ENCODE assay signal across 9 cellular contexts in genomic region chr1:78619446-78619802, GRCh38. TPM values are rescaled to one million over a fixed set of nuclear protein-coding genes. Genes with fewer than 3 reads are reported as not detected.
DNase-seq lines count a peak whose midpoint lies in the region; ATAC-seq and TF ChIP-seq lines count a peak whose summit lies in the region.
"Had no signal": no experiment of that assay in that cellular context is flagged by ENCODE, and none has a peak within 500 bp of the region (broad histone marks: within the 10 kb centered on the region; RNA-seq: fewer than 3 reads in every experiment).

No MANE protein-coding gene starts in this region.

- peak in 1 of 9 donors; percentile 6 for DNase-seq in naive thymus-derived CD4-positive, alpha-beta T cell
- DNase-seq in KG1 (lab: John Stamatoyannopoulos, UW) (no peak), NCI-H446 (lab: John Stamatoyannopoulos, UW) (no peak), NCI-H1417 treated with DMSO at 0.1 percent for 48 hours (lab: John Stamatoyannopoulos, UW) (no peak), cortex of kidney (lab: John Stamatoyannopoulos, UW) (no peak)

- intact Hi-C loops in naive thymus-derived CD4-positive, alpha-beta T cell (cut with micrococcal nuclease) = loop anchor here (5.0 kb wide), 2 partner anchors 218 to 733 kb away; no protein-coding TSS in a partner anchor

- POLR2A ChIA-PET in naive thymus-derived CD4-positive, alpha-beta T cell (lab: Charles Lee) = interaction anchor here (0.7 to 1.6 kb wide), 3 partner anchors 10 to 641 kb away, joined by 3 to 4 read pairs (median 3); partner anchors contain the start of gene FUBP1

- H3K4me3 Mint-ChIP-seq in brain = peak overlapping the region in 4 of 5 experiments; percentile 70 to 86 (median 83)
- peak overlapping the region; percentile 18 to 99 (median 87) for H3K4me3 Mint-ChIP-seq in naive thymus-derived CD4-positive, alpha-beta T cell

- H3K4me3 ChIP-seq in naive thymus-derived CD4-positive, alpha-beta T cell (ENCODE audit: low read length) = peak overlapping the region; percentile 36
- H3K4me3 ChIP-seq: K562 had no signal

- ATAC-seq in GM19025 (IDR thresholded peaks at IDR 0.05; ENCODE audit: low read depth, unreplicated experiment) (peak; percentile 3), HG03060 (IDR thresholded peaks at IDR 0.05; ENCODE audit: low read depth, unreplicated experiment) (peak; percentile 4)
- ATAC-seq in naive thymus-derived CD4-positive, alpha-beta T cell = peak; percentile 12
- ATAC-seq: K562 had no signal

- peaks cover 7 to 24% of the 10 kb centered on the region in 2 donors for H3K4me1 ChIP-seq in naive thymus-derived CD4-positive, alpha-beta T cell (ENCODE audit: control insufficient read depth in 2 of 2, insufficient read depth in 2 of 2, low read length in 2 of 2)

- H3K36me3 ChIP-seq in naive thymus-derived CD4-positive, alpha-beta T cell (ENCODE audit: control insufficient read depth in 2 of 3, insufficient read depth in 3 of 3, low read length in 3 of 3) = no peaks in the 10 kb centered on the region

- H3K9me3 ChIP-seq in naive thymus-derived CD4-positive, alpha-beta T cell (ENCODE audit: control insufficient read depth in 2 of 3, low read length in 3 of 3) = no peaks in the 10 kb centered on the region

- H3K9me3 Mint-ChIP-seq in brain = peaks cover 0 to 3% (median 0%) of the 10 kb centered on the region in 5 experiments
- H3K9me3 Mint-ChIP-seq in naive thymus-derived CD4-positive, alpha-beta T cell = no peaks in the 10 kb centered on the region

- H3K27ac Mint-ChIP-seq in brain = peak overlapping the region; percentile 67 to 92 (median 78)
- H3K27ac Mint-ChIP-seq in naive thymus-derived CD4-positive, alpha-beta T cell = peak overlapping the region; percentile 86 to 99 (median 92)

- H3K36me3 Mint-ChIP-seq in brain = peaks cover 7% of the 10 kb centered on the region
- H3K36me3 Mint-ChIP-seq in naive thymus-derived CD4-positive, alpha-beta T cell = peaks cover 0 to 27% (median 6%) of the 10 kb centered on the region in 5 donors

- H3K27me3 Mint-ChIP-seq in brain = no peaks in the 10 kb centered on the region
- peaks cover 0 to 8% (median 0%) of the 10 kb centered on the region in 5 donors for H3K27me3 Mint-ChIP-seq in naive thymus-derived CD4-positive, alpha-beta T cell

- H3K27me3 ChIP-seq in naive thymus-derived CD4-positive, alpha-beta T cell (ENCODE audit: control insufficient read depth in 2 of 2, insufficient read depth in 2 of 2, low read length in 2 of 2) = no peaks in the 10 kb centered on the region

- CTCF ChIA-PET in naive thymus-derived CD4-positive, alpha-beta T cell (lab: Charles Lee) = interaction anchor here (1.1 to 5.0 kb wide), 4 partner anchors 22 to 53 kb away, joined by 3 to 67 read pairs (median 8); partner anchors contain the start of gene IFI44

- no peak for TF ChIP-seq CTCF in brain (conservative IDR thresholded peaks at IDR 0.05)

- H3K4me1 Mint-ChIP-seq in brain = peaks cover 39% of the 10 kb centered on the region
- peaks cover 24 to 69% (median 53%) of the 10 kb centered on the region in 7 donors for H3K4me1 Mint-ChIP-seq in naive thymus-derived CD4-positive, alpha-beta T cell

- peak overlapping the region; percentile 62 for H3K27ac ChIP-seq in naive thymus-derived CD4-positive, alpha-beta T cell (ENCODE audit: low read depth, low read length)

RNA-seq across cellular contexts. Expression of gene IFI44L, which starts 0.8 kb away (rescaled TPM):
- 3.0 TPM for polyA plus RNA-seq in brain (ENCODE audit: insufficient read depth, low read depth, low replicate concordance)
- total RNA-seq in naive thymus-derived CD4-positive, alpha-beta T cell = 100 to 1,000 TPM in 1 of 5 experiments, 10 to 100 TPM in 1, 1 to 10 TPM in 3; 1.4 to 194 (median 7.8) TPM
- 1 to 10 TPM; 1.1 to 4.7 TPM for polyA plus RNA-seq in naive thymus-derived CD4-positive, alpha-beta T cell

RNA-seq across cellular contexts. Expression of gene IFI44, which starts 30.2 kb away (rescaled TPM):
- 1.6 TPM for polyA plus RNA-seq in brain (ENCODE audit: insufficient read depth, low read depth, low replicate concordance)
- total RNA-seq in naive thymus-derived CD4-positive, alpha-beta T cell = 100 to 1,000 TPM in 1 of 5 experiments, 10 to 100 TPM in 4; 24.3 to 142 (median 33.1) TPM
- polyA plus RNA-seq in naive thymus-derived CD4-positive, alpha-beta T cell = 10 to 100 TPM in 1 of 2 donors, 1 to 10 TPM in 1; 9.8 to 15.2 TPM
- polyA plus RNA-seq: K562 had no signal
